8 cellular contexts compared by ENCODE assay signal in the genomic region with DNA sequence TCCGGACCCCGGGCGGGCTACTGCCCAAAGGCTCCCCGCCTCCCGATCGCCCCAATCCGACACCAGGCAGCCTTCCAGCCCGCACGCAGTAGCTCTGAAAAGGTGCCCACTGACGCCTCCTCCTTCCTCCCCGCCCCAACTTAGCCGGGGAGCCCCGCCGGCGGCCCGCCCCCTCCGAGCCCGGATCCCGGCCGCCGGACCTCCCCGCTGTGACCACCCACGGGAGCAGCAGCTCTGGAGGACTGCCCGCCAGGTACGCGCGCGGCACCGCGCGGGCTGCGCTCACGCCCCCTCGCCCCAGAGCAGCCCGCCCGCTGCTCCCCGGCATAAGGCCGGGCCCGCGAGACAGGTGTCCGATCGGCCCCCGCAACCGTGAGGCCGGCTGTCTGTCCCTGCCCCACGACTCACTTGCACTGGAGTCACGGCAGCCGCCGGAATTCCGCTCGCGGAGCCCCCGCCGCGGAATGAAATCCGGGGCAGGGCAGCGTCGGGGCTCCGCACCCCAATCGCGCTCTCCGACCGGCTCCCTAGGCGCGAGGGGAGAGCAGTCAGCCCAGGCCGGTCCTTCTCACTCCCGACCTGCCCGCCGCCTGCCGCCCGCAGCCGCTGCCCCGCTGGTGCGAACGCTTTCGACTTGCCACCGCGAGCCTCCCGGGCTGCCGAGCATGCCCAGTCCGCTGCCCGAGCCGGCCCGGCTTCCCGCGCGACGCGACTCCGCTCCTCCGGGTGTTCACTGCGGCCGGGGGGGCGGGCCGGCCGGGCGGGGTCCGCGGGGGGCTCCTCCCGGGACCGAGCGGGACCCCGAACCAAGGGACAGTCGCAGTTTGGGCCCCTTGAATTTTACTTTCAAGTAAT. TPM values are rescaled to one million over a fixed set of nuclear protein-coding genes. Genes with fewer than 3 reads are reported as not detected.
DNase-seq lines count a peak whose midpoint lies in the region; TF ChIP-seq lines count a peak whose summit lies in the region.

A gene (minus strand): TSS at position 658 of the 855 bp plus-strand sequence. CDS start 279,842 bp downstream, outside the sequence.

- WGBS in hepatocyte (ENCODE audit: low lambda C conversion rate, missing lambda C conversion rate), result under 1% methylated on average over 90 of the region's 104 CpGs

- peaks cover 0 to 4% of the 10 kb centered on the region in 2 experiments; a peak in 1 of 3 replicates for H3K36me3 ChIP-seq in HEK293 (ENCODE audit: control insufficient read depth in 2 of 2, insufficient read depth in 1 of 2, low read length in 2 of 2)
- H3K36me3 ChIP-seq in hepatocyte (replicated peaks; ENCODE audit: insufficient read depth, low read depth), result no peaks in the 10 kb centered on the region

- peak; percentile 93 for DNase-seq in NB4 (ENCODE audit: low read depth)
- peak; percentile 74 for DNase-seq in T1000 (lab: John Stamatoyannopoulos, UW)
- peak; percentile 90 for DNase-seq in astrocyte of the spinal cord (ENCODE audit: low read depth, low spot score)
- peak; percentile 94 for DNase-seq in hepatocyte (ENCODE audit: low spot score)
- DNase-seq in retinal pigment epithelial cell (ENCODE audit: low read depth), result peak; percentile 62
- no peak for DNase-seq in DMS79 (lab: John Stamatoyannopoulos, UW)

- H3K9me3 ChIP-seq in HEK293 (ENCODE audit: control insufficient read depth, insufficient read depth, low read depth, low read length) (no peaks in the 10 kb centered on the region), hepatocyte (ENCODE audit: low read depth) (no peaks in the 10 kb centered on the region)

- H3K4me2 ChIP-seq in hepatocyte, result peak within 1 kb of the TSS; percentile 82

- no peaks in the 10 kb centered on the region for H3K27me3 ChIP-seq in hepatocyte

- in situ Hi-C loops in astrocyte of the spinal cord (cut with HindIII; ENCODE audit: low sequenced_read_pairs), result no loop called here

- POLR2A ChIA-PET in HEK293 (lab: Yijun Ruan, JAX), result interaction anchor here (0.6 to 2.4 kb wide), 11 partner anchors 14 to 276 kb away, joined by 3 to 11 read pairs (median 5); a partner anchor contains a TSS

- CTCF ChIA-PET in HEK293 (lab: Yijun Ruan, JAX), result interaction anchor here (2.0 kb wide), 1 partner anchor 68 kb away, joined by 7 read pairs; no protein-coding TSS in a partner anchor

- H2AFZ ChIP-seq in hepatocyte, result peak within 1 kb of the TSS; percentile 97

- H3K4me3 ChIP-seq in HEK293 (ENCODE audit: low read depth, low read length) (peak within 1 kb of the TSS; percentile 90), NB4 (ENCODE audit: low read depth, low read length) (peak within 1 kb of the TSS; percentile 84), astrocyte of the spinal cord (ENCODE audit: low read depth, low read length) (peak within 1 kb of the TSS; percentile 77), hepatocyte (peak within 1 kb of the TSS; percentile 76), retinal pigment epithelial cell (ENCODE audit: low read length) (peak within 1 kb of the TSS; percentile 83)

- TF ChIP-seq POLR2A in GM10847 (IDR thresholded peaks at IDR 0.05; ENCODE audit: extremely low read depth, insufficient read length), result peak; percentile 63
- peak; percentile 66 for TF ChIP-seq POLR2A in NB4 (IDR thresholded peaks at IDR 0.05; ENCODE audit: extremely low read depth, insufficient read length)

- peaks cover 14% of the 10 kb centered on the region for H3K4me1 ChIP-seq in HEK293 (ENCODE audit: control insufficient read depth, insufficient read depth, low read length)
- peaks cover 14% of the 10 kb centered on the region for H3K4me1 ChIP-seq in hepatocyte (ENCODE audit: insufficient read depth)

- H4K20me1 ChIP-seq in hepatocyte (ENCODE audit: insufficient read depth, poor library complexity, severe bottlenecking), result peaks cover 8% of the 10 kb centered on the region

- TF ChIP-seq CTCF in HEK293 (tag by site-specific recombination; IDR thresholded peaks at IDR 0.05) (no peak), NB4 (IDR thresholded peaks at IDR 0.05; ENCODE audit: low read depth, low read length) (no peak), astrocyte of the spinal cord (IDR thresholded peaks at IDR 0.05; ENCODE audit: low read depth, low read length) (no peak), hepatocyte (IDR thresholded peaks at IDR 0.05; ENCODE audit: poor library complexity) (no peak), retinal pigment epithelial cell (conservative IDR thresholded peaks at IDR 0.05; ENCODE audit: low read depth, low read length) (no peak)

- H3K79me2 ChIP-seq in hepatocyte, result peaks cover 32% of the 10 kb centered on the region

- H3K27ac ChIP-seq in HEK293 (ENCODE audit: extremely low read depth, low read depth, low read length) (peak within 1 kb of the TSS; percentile 84), hepatocyte (peak within 1 kb of the TSS; percentile 99)

- H3K9me2 ChIP-seq in hepatocyte (replicated peaks; ENCODE audit: insufficient read depth), result no peaks in the 10 kb centered on the region

TF ChIP-seq in HEK293, 187 proteins besides CTCF, POLR2A, EP300 and RAD21 (continues in another document):
- peak; percentile 49 for TF ChIP-seq KLF9 (tag by site-specific recombination; IDR thresholded peaks at IDR 0.05; ENCODE audit: low read depth)
- TF ChIP-seq ZNF16 (tag by site-specific recombination; IDR thresholded peaks at IDR 0.05; ENCODE audit: low read depth), result no peak
- TF ChIP-seq ZNF221 (tag by site-specific recombination; IDR thresholded peaks at IDR 0.05; ENCODE audit: borderline replicate concordance), result no peak
- no peak for TF ChIP-seq ZFP41 (tag by site-specific recombination; IDR thresholded peaks at IDR 0.05; ENCODE audit: borderline replicate concordance)
- no peak for TF ChIP-seq ZFP69B (tag by site-specific recombination; IDR thresholded peaks at IDR 0.05)
- TF ChIP-seq ZNF558 (tag by site-specific recombination; IDR thresholded peaks at IDR 0.05), result no peak
- no peak; the same call in 1 of the 2 replicates for TF ChIP-seq ZBTB48 (tag by site-specific recombination; IDR thresholded peaks at IDR 0.05)
- no peak for TF ChIP-seq ZNF510 (tag by site-specific recombination; IDR thresholded peaks at IDR 0.05; ENCODE audit: insufficient replicate concordance)
- peak; percentile 67; the same call in 1 of the 2 replicates for TF ChIP-seq ZNF610 (tag by site-specific recombination; IDR thresholded peaks at IDR 0.05; ENCODE audit: borderline replicate concordance)
- TF ChIP-seq ZNF560 (tag by site-specific recombination; IDR thresholded peaks at IDR 0.05; ENCODE audit: borderline replicate concordance), result no peak
- peak; percentile 66 for TF ChIP-seq SP7 (tag by site-specific recombination; IDR thresholded peaks at IDR 0.05)
- no peak for TF ChIP-seq ZNF138 (tag by site-specific recombination; IDR thresholded peaks at IDR 0.05; ENCODE audit: borderline replicate concordance)
- no peak for TF ChIP-seq ZNF629 (tag by site-specific recombination; IDR thresholded peaks at IDR 0.05)
- TF ChIP-seq, protein P1, sequence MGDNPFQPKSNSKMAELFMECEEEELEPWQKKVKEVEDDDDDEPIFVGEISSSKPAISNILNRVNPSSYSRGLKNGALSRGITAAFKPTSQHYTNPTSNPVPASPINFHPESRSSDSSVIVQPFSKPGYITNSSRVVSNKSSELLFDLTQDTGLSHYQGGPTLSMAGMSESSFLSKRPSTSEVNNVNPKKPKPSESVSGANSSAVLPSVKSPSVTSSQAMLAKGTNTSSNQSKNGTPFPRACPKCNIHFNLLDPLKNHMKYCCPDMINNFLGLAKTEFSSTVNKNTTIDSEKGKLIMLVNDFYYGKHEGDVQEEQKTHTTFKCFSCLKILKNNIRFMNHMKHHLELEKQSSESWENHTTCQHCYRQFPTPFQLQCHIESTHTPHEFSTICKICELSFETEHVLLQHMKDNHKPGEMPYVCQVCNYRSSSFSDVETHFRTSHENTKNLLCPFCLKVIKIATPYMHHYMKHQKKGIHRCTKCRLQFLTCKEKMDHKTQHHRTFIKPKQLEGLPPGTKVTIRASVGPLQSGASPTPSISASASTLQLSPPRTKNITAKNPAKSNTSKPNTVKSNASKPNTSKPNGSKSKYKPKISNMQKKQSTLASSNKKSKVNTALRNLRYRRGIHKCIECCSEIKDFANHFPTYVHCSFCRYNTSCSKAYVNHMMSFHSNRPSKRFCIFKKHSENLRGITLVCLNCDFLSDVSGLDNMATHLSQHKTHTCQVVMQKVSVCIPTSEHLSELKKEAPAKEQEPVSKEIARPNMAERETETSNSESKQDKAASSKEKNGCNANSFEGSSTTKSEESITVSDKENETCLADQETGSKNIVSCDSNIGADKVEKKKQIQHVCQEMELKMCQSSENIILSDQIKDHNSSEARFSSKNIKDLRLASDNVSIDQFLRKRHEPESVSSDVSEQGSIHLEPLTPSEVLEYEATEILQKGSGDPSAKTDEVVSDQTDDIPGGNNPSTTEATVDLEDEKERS (tag by site-specific recombination; IDR thresholded peaks at IDR 0.05), result no peak
- TF ChIP-seq, protein P2, sequence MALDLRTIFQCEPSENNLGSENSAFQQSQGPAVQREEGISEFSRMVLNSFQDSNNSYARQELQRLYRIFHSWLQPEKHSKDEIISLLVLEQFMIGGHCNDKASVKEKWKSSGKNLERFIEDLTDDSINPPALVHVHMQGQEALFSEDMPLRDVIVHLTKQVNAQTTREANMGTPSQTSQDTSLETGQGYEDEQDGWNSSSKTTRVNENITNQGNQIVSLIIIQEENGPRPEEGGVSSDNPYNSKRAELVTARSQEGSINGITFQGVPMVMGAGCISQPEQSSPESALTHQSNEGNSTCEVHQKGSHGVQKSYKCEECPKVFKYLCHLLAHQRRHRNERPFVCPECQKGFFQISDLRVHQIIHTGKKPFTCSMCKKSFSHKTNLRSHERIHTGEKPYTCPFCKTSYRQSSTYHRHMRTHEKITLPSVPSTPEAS (tag by site-specific recombination; IDR thresholded peaks at IDR 0.05), result no peak
- TF ChIP-seq ZNF350 (tag by site-specific recombination; IDR thresholded peaks at IDR 0.05), result no peak
- TF ChIP-seq ZNF555 (tag by site-specific recombination; conservative IDR thresholded peaks at IDR 0.05), result no peak
- no peak for TF ChIP-seq ZNF777 (tag by site-specific recombination; IDR thresholded peaks at IDR 0.05; ENCODE audit: borderline replicate concordance)
- TF ChIP-seq ZNF747 (tag by site-specific recombination; IDR thresholded peaks at IDR 0.05), result no peak
- no peak for TF ChIP-seq ZNF112 (tag by site-specific recombination; IDR thresholded peaks at IDR 0.05)
- peak; percentile 25 for TF ChIP-seq ZSCAN30 (tag by site-specific recombination; IDR thresholded peaks at IDR 0.05)
- no peak for TF ChIP-seq ZNF274 (IDR thresholded peaks at IDR 0.05; ENCODE audit: low read length)
- TF ChIP-seq ZNF274 (tag by site-specific recombination; IDR thresholded peaks at IDR 0.05; ENCODE audit: borderline replicate concordance), result no peak
- TF ChIP-seq ZNF302 (tag by site-specific recombination; IDR thresholded peaks at IDR 0.05; ENCODE audit: low read depth), result no peak

RNA-seq across cellular contexts. Expression of the gene that starts here (rescaled TPM):
- total RNA-seq in hepatocyte, result 62.3 and 87.8 TPM in 2 replicates
- polyA plus RNA-seq in hepatocyte, result 28.1 and 35.1 TPM in 2 replicates
